In genomic region chr13:61277877-61278276, GRCh38 we compare ENCODE assay signal across 24 cellular contexts.
DNase-seq lines count a peak whose midpoint lies in the region; ATAC-seq, FAIRE-seq and TF ChIP-seq lines count a peak whose summit lies in the region.
"Had no signal": no experiment of that assay in that cellular context is flagged by ENCODE, and none has a peak within 500 bp of the region (broad histone marks: within the 10 kb centered on the region; RNA-seq: fewer than 3 reads in every experiment).

No MANE protein-coding gene starts in this region.

- H3K23ac ChIP-seq in mesenchymal stem cell (ENCODE audit: low read length in 2 of 2), result no peak overlapping the region

- no peak overlapping the region for H4K91ac ChIP-seq in mesenchymal stem cell (ENCODE audit: low read length)

- no peak overlapping the region for H2BK12ac ChIP-seq in mesenchymal stem cell (ENCODE audit: low read length in 2 of 2)

- TF ChIP-seq POLR2A in HepG2 (IDR thresholded peaks at IDR 0.05; ENCODE audit: insufficient read depth in 1 of 2, low read depth in 2 of 2, low read length in 2 of 2) (no peak), right lobe of liver (IDR thresholded peaks at IDR 0.05) (no peak)

- no peak overlapping the region for H3K4ac ChIP-seq in mesenchymal stem cell (ENCODE audit: low read depth in 1 of 2, low read length in 2 of 2)

- TF ChIP-seq RAD21 in HepG2 (CRISPR knock-in tag; IDR thresholded peaks at IDR 0.05), result no peak

- no peak overlapping the region for H3K14ac ChIP-seq in mesenchymal stem cell (ENCODE audit: low read length in 2 of 2)

- CTCF ChIA-PET in HepG2 (lab: Yijun Ruan, JAX; ENCODE audit: low intra/inter-chr PET ratio, low total read pairs), result no interaction called here

- H3K27me3 ChIP-seq in HepG2 (ENCODE audit: control insufficient read depth in 1 of 2, insufficient read depth in 2 of 2, low read length in 2 of 2) (no peaks in the 10 kb centered on the region), right lobe of liver (no peaks in the 10 kb centered on the region), mesenchymal stem cell (ENCODE audit: control insufficient read depth in 1 of 2, insufficient read depth in 1 of 2, low read length in 2 of 2) (no peaks in the 10 kb centered on the region)
- H3K27me3 ChIP-seq: BLaER1 treated with 17β-estradiol and CSF1 and Interleukin-3, amounts not matched to agents 10 nM and 100 nM had no signal

- H3K79me2 ChIP-seq in HepG2 (ENCODE audit: insufficient read depth, low read length), result no peaks in the 10 kb centered on the region

- H4K8ac ChIP-seq in mesenchymal stem cell (ENCODE audit: low read length), result no peak overlapping the region

- no peak overlapping the region for H2AK5ac ChIP-seq in mesenchymal stem cell (ENCODE audit: low read length, severe bottlenecking)

- WGBS in HepG2 (ENCODE audit: low lambda C conversion rate), result 1% methylated on average over 2 of the region's 2 CpGs
- WGBS in right lobe of liver (ENCODE audit: insufficient coverage, low coverage, low lambda C conversion rate, missing lambda C conversion rate), result 46% methylated on average over 2 of the region's 2 CpGs
- no CpG with 5 or more reads among the region's 2 CpGs for WGBS in mesenchymal stem cell

- in situ Hi-C loops in HepG2 (cut with HindIII; ENCODE audit: extremely low pct_ligation_motif_present, low pct_unique_long_range_greater_than_20kb), result no loop called here

- TF ChIP-seq CTCF in HepG2 (CRISPR knock-in tag; IDR thresholded peaks at IDR 0.05) (no peak), right lobe of liver (IDR thresholded peaks at IDR 0.05) (no peak)

- H2BK5ac ChIP-seq in mesenchymal stem cell (ENCODE audit: low read depth, low read length, poor library complexity, severe bottlenecking), result no peak overlapping the region

- no TSS peak for BruUV-seq in HepG2 (replicated peaks; lab: Mats Ljungman, UMichigan)

- H3K36me3 ChIP-seq in HepG2 (replicated peaks in 1 of 2; ENCODE audit: control insufficient read depth in 1 of 2, insufficient read depth in 2 of 2, low read length in 2 of 2) (no peaks in the 10 kb centered on the region), right lobe of liver (no peaks in the 10 kb centered on the region), mesenchymal stem cell (ENCODE audit: control insufficient read depth in 1 of 2, insufficient read depth in 2 of 2, low read depth in 1 of 2, low read length in 2 of 2) (no peaks in the 10 kb centered on the region)
- H3K36me3 ChIP-seq: BLaER1 treated with 17β-estradiol and CSF1 and Interleukin-3, amounts not matched to agents 10 nM and 100 nM had no signal

- no peak overlapping the region for H3K9ac ChIP-seq in HepG2 (ENCODE audit: insufficient read depth, low read depth, low read length)
- no peak overlapping the region for H3K9ac ChIP-seq in mesenchymal stem cell (ENCODE audit: low read length)
- H3K9ac ChIP-seq: BLaER1 treated with 17β-estradiol and CSF1 and Interleukin-3, amounts not matched to agents 10 nM and 100 nM had no signal

- no peak overlapping the region for H2BK15ac ChIP-seq in mesenchymal stem cell (ENCODE audit: low read depth, poor library complexity, severe bottlenecking)

- TF ChIP-seq EP300 in HepG2 (IDR thresholded peaks at IDR 0.05; ENCODE audit: low read depth in 2 of 2, low read length in 2 of 2) (no peak), HepG2 (CRISPR knock-in tag; IDR thresholded peaks at IDR 0.05; ENCODE audit: borderline replicate concordance) (no peak)

- no peak for ATAC-seq in HepG2
- ATAC-seq in right lobe of liver, result no peak
- ATAC-seq in left lobe of liver, result no peak
- no peak for ATAC-seq in GM21390 (IDR thresholded peaks at IDR 0.05; ENCODE audit: unreplicated experiment)
- ATAC-seq: A549; CD8-positive, alpha-beta T cell; GM12878 had no signal

- POLR2A ChIA-PET in HepG2 (lab: Yijun Ruan, JAX), result no interaction called here

- no peak overlapping the region for H3K4me2 ChIP-seq in HepG2 (ENCODE audit: low read depth, low read length)
- H3K4me2 ChIP-seq in mesenchymal stem cell (ENCODE audit: low read length, poor library complexity, severe bottlenecking), result no peak overlapping the region
- H3K4me2 ChIP-seq: A549; BLaER1 treated with 17β-estradiol and CSF1 and Interleukin-3, amounts not matched to agents 10 nM and 100 nM had no signal

- H3K4me3 ChIP-seq in HepG2 (replicated peaks in 1 of 3; ENCODE audit: insufficient read depth in 1 of 3, low read depth in 2 of 3, low read length in 3 of 3) (no peak overlapping the region), right lobe of liver (no peak overlapping the region), mesenchymal stem cell (ENCODE audit: insufficient read depth in 1 of 2, low read depth in 1 of 2, low read length in 2 of 2) (no peak overlapping the region)
- H3K4me3 ChIP-seq: A549; BLaER1 treated with 17β-estradiol and CSF1 and Interleukin-3, amounts not matched to agents 10 nM and 100 nM; GM12878 had no signal

- DNase-seq in HepG2 (ENCODE audit: low spot score) (no peak), right lobe of liver (no peak), foreskin melanocyte (peak; percentile 20), mesenchymal stem cell (no peak), left lobe of liver (ENCODE audit: low spot score) (no peak), NCI-H510A treated with DMSO at 0.1 percent for 48 hours (lab: John Stamatoyannopoulos, UW) (no peak)
- DNase-seq: AML-193; CD4-positive, alpha-beta T cell; CD8-positive, alpha-beta T cell; DMS 273 treated with DMSO at 0.1 percent for 48 hours; DMS153; DMS53; DMS79; DND-41; EL; GDM1 had no signal

- no peak overlapping the region for H2BK120ac ChIP-seq in mesenchymal stem cell (ENCODE audit: low read depth, low read length)

- H3K27ac ChIP-seq in HepG2 (ENCODE audit: extremely low read length, insufficient read depth, low read length) (no peak overlapping the region), right lobe of liver (no peak overlapping the region), mesenchymal stem cell (ENCODE audit: low read length, poor library complexity, severe bottlenecking) (peak overlapping the region; percentile 42)
- H3K27ac ChIP-seq: 22Rv1; A549; BLaER1 treated with 17β-estradiol and CSF1 and Interleukin-3, amounts not matched to agents 10 nM and 100 nM; C4-2B had no signal

- no peak for FAIRE-seq in HepG2 (lab: Jason Lieb, UNC)
- FAIRE-seq: A549, GM12878, GM12892, GM18507 had no signal

- no peak overlapping the region for H2AFZ ChIP-seq in HepG2 (ENCODE audit: low read length)
- H2AFZ ChIP-seq in mesenchymal stem cell (ENCODE audit: low read depth, low read length), result no peak overlapping the region

- no peaks in the 10 kb centered on the region for H4K20me1 ChIP-seq in HepG2 (ENCODE audit: insufficient read depth, low read length)
- H4K20me1 ChIP-seq: BLaER1 treated with 17β-estradiol and CSF1 and Interleukin-3, amounts not matched to agents 10 nM and 100 nM had no signal

- intact Hi-C loops in HepG2 (cut with micrococcal nuclease; ENCODE audit: unreplicated experiment), result no loop called here
- intact Hi-C loops in right lobe of liver (cut with DNase I), result no loop called here

- no peak overlapping the region for H3K18ac ChIP-seq in mesenchymal stem cell (ENCODE audit: low read depth in 1 of 2, low read length in 2 of 2)

- no peaks in the 10 kb centered on the region for H3K79me1 ChIP-seq in mesenchymal stem cell (replicated peaks; ENCODE audit: low read length, poor library complexity, severe bottlenecking)

- no peaks in the 10 kb centered on the region for H3K4me1 ChIP-seq in HepG2 (ENCODE audit: insufficient read depth, low read length)
- H3K4me1 ChIP-seq in right lobe of liver, result no peaks in the 10 kb centered on the region
- H3K4me1 ChIP-seq in mesenchymal stem cell (ENCODE audit: control insufficient read depth, insufficient read depth, low read depth, low read length), result no peaks in the 10 kb centered on the region
- H3K4me1 ChIP-seq: A549; BLaER1 treated with 17β-estradiol and CSF1 and Interleukin-3, amounts not matched to agents 10 nM and 100 nM had no signal

- H3K9me3 ChIP-seq in HepG2 (ENCODE audit: low read length) (no peaks in the 10 kb centered on the region), right lobe of liver (no peaks in the 10 kb centered on the region), mesenchymal stem cell (ENCODE audit: control insufficient read depth, low read length) (no peaks in the 10 kb centered on the region)
- H3K9me3 ChIP-seq: A549; BLaER1 treated with 17β-estradiol and CSF1 and Interleukin-3, amounts not matched to agents 10 nM and 100 nM had no signal

TF ChIP-seq in HepG2, 621 proteins besides CTCF, POLR2A, EP300 and RAD21:
- TF ChIP-seq MAFF (IDR thresholded peaks at IDR 0.05; ENCODE audit: low read depth, low read length), result peak; percentile 60; the same call in 1 of the 2 replicates
- peak; percentile 32 to 67; a peak in 2 of 4 replicates for TF ChIP-seq MAFK (conservative IDR thresholded peaks at IDR 0.05 in 1 of 2, IDR thresholded peaks at IDR 0.05 in 1 of 2; ENCODE audit: low read length in 2 of 2)
- no peak for TF ChIP-seq IKZF5 (CRISPR knock-in tag; IDR thresholded peaks at IDR 0.05)
